Comparison of ENCODE assay signal across 8 cellular contexts in genomic region chr3:377158-377561, GRCh38.
A peak's percentile ranks its signal among the peaks of the same experiment; 100 is the strongest.
DNase-seq lines count a peak whose midpoint lies in the region; ATAC-seq and TF ChIP-seq lines count a peak whose summit lies in the region.

No MANE protein-coding gene starts in this region.

- no peaks in the 10 kb centered on the region; the same call in 1 of the 2 replicates for H3K27me3 ChIP-seq in GM06990 (replicated peaks; ENCODE audit: control insufficient read depth, insufficient read depth, low read length)
- no peaks in the 10 kb centered on the region for H3K27me3 ChIP-seq in WERI-Rb-1 (ENCODE audit: insufficient read depth, low read depth, severe bottlenecking)

- intact Hi-C loops in Right ventricle myocardium inferior (cut with DNase I): loop anchor here (2.0 kb wide), 1 partner anchor 20 kb away; no protein-coding TSS in a partner anchor

- no peaks in the 10 kb centered on the region for H3K9me3 ChIP-seq in WERI-Rb-1 (ENCODE audit: severe bottlenecking)

- no peak overlapping the region for H3K4me3 ChIP-seq in GM06990 (replicated peaks; ENCODE audit: low read depth, low read length)
- no peak overlapping the region for H3K4me3 ChIP-seq in WERI-Rb-1 (ENCODE audit: low read depth, low read length)

- H3K36me3 ChIP-seq in GM06990 (ENCODE audit: control insufficient read depth, insufficient read depth, low read length) (no peaks in the 10 kb centered on the region), WERI-Rb-1 (no peaks in the 10 kb centered on the region)

- DNase-seq in GM06990 (ENCODE audit: extremely low read depth, insufficient read length): no peak
- peak; percentile 2 for DNase-seq in MV-4-11 (lab: John Stamatoyannopoulos, UW)
- DNase-seq in WERI-Rb-1: no peak
- DNase-seq in lung microvascular endothelial cell (ENCODE audit: low read depth in 2 of 2): peak; percentile 5 to 11
- no peak for DNase-seq in effector CD8-positive, alpha-beta T cell (lab: John Stamatoyannopoulos, UW)
- no peak for DNase-seq in Right ventricle myocardium inferior (ENCODE audit: missing footprints)

- H3K27ac ChIP-seq in WERI-Rb-1: no peak overlapping the region

- peak; percentile 57 for ATAC-seq in GM21825 (IDR thresholded peaks at IDR 0.05; ENCODE audit: unreplicated experiment)
- no peak for ATAC-seq in HG03196 (IDR thresholded peaks at IDR 0.05; ENCODE audit: unreplicated experiment)
- ATAC-seq in Right ventricle myocardium inferior: no peak

- peak; percentile 45 for TF ChIP-seq CTCF in GM06990 (IDR thresholded peaks at IDR 0.05; ENCODE audit: insufficient read depth, low read length, poor library complexity, severe bottlenecking)
- peak; percentile 34; the same call in 1 of the 2 replicates for TF ChIP-seq CTCF in WERI-Rb-1 (IDR thresholded peaks at IDR 0.05; ENCODE audit: low read depth, low read length)

Comparison
In these comparisons a context has a peak if more than half of its experiments do, and no peak if none do; other contexts are left out.
1. DNase-seq: peak in MV-4-11 (single experiment) and lung microvascular endothelial cell (2 of 2); none in GM06990 (single experiment), WERI-Rb-1 (single experiment), effector CD8-positive, alpha-beta T cell (single experiment) and Right ventricle myocardium inferior (single experiment).